ENCODE assay signal across 8 cellular contexts in genomic region chr17:82229686-82230626, GRCh38. TPM values are rescaled to one million over a fixed set of nuclear protein-coding genes. Genes with fewer than 3 reads are reported as not detected.
DNase-seq lines count a peak whose midpoint lies in the region; ATAC-seq and TF ChIP-seq lines count a peak whose summit lies in the region.

No MANE protein-coding gene starts in this region.

- H3K27ac Mint-ChIP-seq in nephron progenitor cell: peak overlapping the region; percentile 59

- no peaks in the 10 kb centered on the region for H3K36me3 Mint-ChIP-seq in nephron progenitor cell (ENCODE audit: low read depth)

- POLR2A ChIA-PET in HEK293T (lab: Yijun Ruan, JAX): no interaction called here

- no peak overlapping the region for H3K27ac ChIP-seq in ectodermal cell (ENCODE audit: insufficient read depth, low read depth, low read length, poor library complexity, severe bottlenecking)

- H3K4me1 Mint-ChIP-seq in nephron progenitor cell: peaks cover 26% of the 10 kb centered on the region

- DNase-seq in BE2C (peak; percentile 18), MG63 (no peak), nephron progenitor cell (peak; percentile 35), SHP77 (lab: John Stamatoyannopoulos, UW) (no peak), HEK293T (ENCODE audit: extremely low spot score) (no peak), NCI-H187 (lab: John Stamatoyannopoulos, UW) (no peak)

- H3K9me3 Mint-ChIP-seq in nephron progenitor cell: no peaks in the 10 kb centered on the region

- H3K27me3 Mint-ChIP-seq in nephron progenitor cell (ENCODE audit: low read depth, poor library complexity): peaks cover 3% of the 10 kb centered on the region

- peak overlapping the region; percentile 84 for H3K4me3 Mint-ChIP-seq in nephron progenitor cell

- H3K27me3 ChIP-seq in BE2C (peaks cover 12% of the 10 kb centered on the region), MG63 (no peaks in the 10 kb centered on the region), ectodermal cell (ENCODE audit: control insufficient read depth, insufficient read depth, low read length, poor library complexity, severe bottlenecking) (peaks cover 60% of the 10 kb centered on the region)

- 74 to 76% methylated on average over 30 of the region's 30 CpGs for WGBS in ectodermal cell, 2 experiments

- ATAC-seq in HG03175 (IDR thresholded peaks at IDR 0.05; ENCODE audit: unreplicated experiment): no peak

- H3K4me3 ChIP-seq in BE2C (ENCODE audit: low read depth, low read length) (no peak overlapping the region), MG63 (peak overlapping the region; percentile 90), ectodermal cell (ENCODE audit: insufficient read depth, low read depth, low read length) (peak overlapping the region; percentile 35)

- CTCF ChIA-PET in HEK293T (lab: Yijun Ruan, JAX): no interaction called here

- no peaks in the 10 kb centered on the region for H3K9me3 ChIP-seq in BE2C
- no peaks in the 10 kb centered on the region for H3K9me3 ChIP-seq in MG63
- H3K9me3 ChIP-seq in ectodermal cell (ENCODE audit: control insufficient read depth, low read length): no peaks in the 10 kb centered on the region

- no peak for TF ChIP-seq CTCF in BE2C (IDR thresholded peaks at IDR 0.05; ENCODE audit: low read depth, low read length)
- TF ChIP-seq CTCF in nephron progenitor cell (IDR thresholded peaks at IDR 0.05): no peak

- H3K36me3 ChIP-seq in BE2C (no peaks in the 10 kb centered on the region), MG63 (peaks cover 52% of the 10 kb centered on the region), ectodermal cell (ENCODE audit: control insufficient read depth, insufficient read depth, low read length) (no peaks in the 10 kb centered on the region)

- H3K4me1 ChIP-seq in BE2C (peaks cover 8% of the 10 kb centered on the region), ectodermal cell (ENCODE audit: control insufficient read depth, insufficient read depth, low read length) (peaks cover 11% of the 10 kb centered on the region)

TF ChIP-seq in HEK293T, 16 proteins besides CTCF, POLR2A, EP300 and RAD21:
- TF ChIP-seq PKNOX1 (IDR thresholded peaks at IDR 0.05) (no peak), FOXM1 (IDR thresholded peaks at IDR 0.05; ENCODE audit: borderline replicate concordance) (no peak), ARNT (IDR thresholded peaks at IDR 0.05) (no peak), HDGF (IDR thresholded peaks at IDR 0.05; ENCODE audit: borderline replicate concordance) (no peak), SUZ12 (IDR thresholded peaks at IDR 0.05) (no peak), CTBP1 (IDR thresholded peaks at IDR 0.05; ENCODE audit: borderline replicate concordance) (no peak), SP1 (IDR thresholded peaks at IDR 0.05) (no peak), TARDBP (IDR thresholded peaks at IDR 0.05) (no peak), BHLHE40 (IDR thresholded peaks at IDR 0.05; ENCODE audit: borderline replicate concordance) (no peak), ZNF384 (IDR thresholded peaks at IDR 0.05) (no peak), LEF1 (IDR thresholded peaks at IDR 0.05; ENCODE audit: borderline replicate concordance) (no peak), NFRKB (IDR thresholded peaks at IDR 0.05) (no peak), L3MBTL2 (conservative IDR thresholded peaks at IDR 0.05) (no peak), FOXK2 (IDR thresholded peaks at IDR 0.05) (no peak), FOXA1 (IDR thresholded peaks at IDR 0.05) (no peak), ELF4 (IDR thresholded peaks at IDR 0.05) (no peak)
TF ChIP-seq in HEK293T: peak in this region for 0.

RNA-seq across cellular contexts. Expression of gene SLC16A3, which starts 1.1 kb away (rescaled TPM):
- polyA plus RNA-seq in BE2C (2012; ENCODE audit: insufficient read depth, insufficient read length, low read depth): 1.7 TPM
- 529 and 652 TPM in 2 replicates for total RNA-seq in MG63 (2014; rRNA removed; shearing (Covaris generic); ENCODE audit: low replicate concordance)
- 5.1 TPM for polyA plus RNA-seq in ectodermal cell (2013, experiment 1 of 4)
- 2.7 TPM for polyA plus RNA-seq in ectodermal cell (2013, experiment 2 of 4)
- polyA plus RNA-seq in ectodermal cell (2013, experiment 3 of 4): 10.1 TPM
- 4.6 TPM for polyA plus RNA-seq in ectodermal cell (2013, experiment 4 of 4)

RNA-seq across cellular contexts. Expression of gene CCDC57, which starts 17.3 kb away (rescaled TPM):
- 51.0 TPM for polyA plus RNA-seq in BE2C (2012; ENCODE audit: insufficient read depth, insufficient read length, low read depth)
- total RNA-seq in MG63 (2014; rRNA removed; shearing (Covaris generic); ENCODE audit: low replicate concordance): 6.9 and 8.2 TPM in 2 replicates
- polyA plus RNA-seq in ectodermal cell (2013, experiment 1 of 4): 37.2 TPM
- 38.4 TPM for polyA plus RNA-seq in ectodermal cell (2013, experiment 2 of 4)
- polyA plus RNA-seq in ectodermal cell (2013, experiment 3 of 4): 21.5 TPM
- 24.8 TPM for polyA plus RNA-seq in ectodermal cell (2013, experiment 4 of 4)

RNA-seq across cellular contexts. Expression of gene CSNK1D, which starts 43.5 kb away (rescaled TPM):
- 264 TPM for polyA plus RNA-seq in BE2C (2012; ENCODE audit: insufficient read depth, insufficient read length, low read depth)
- total RNA-seq in MG63 (2014; rRNA removed; shearing (Covaris generic); ENCODE audit: low replicate concordance): 60.2 and 104 TPM in 2 replicates
- polyA plus RNA-seq in ectodermal cell (2013, experiment 1 of 4): 133 TPM
- polyA plus RNA-seq in ectodermal cell (2013, experiment 2 of 4): 144 TPM
- polyA plus RNA-seq in ectodermal cell (2013, experiment 3 of 4): 87.0 TPM
- polyA plus RNA-seq in ectodermal cell (2013, experiment 4 of 4): 106 TPM

Comparison
In these comparisons a context has a peak if more than half of its experiments do, and no peak if none do; other contexts are left out.
1. DNase-seq: peak in BE2C (single experiment) and nephron progenitor cell (single experiment); none in MG63 (single experiment), SHP77 (0 of 2), HEK293T (single experiment) and NCI-H187 (0 of 2).